ENCODE assay signal across 1 cellular context in the genomic region with DNA sequence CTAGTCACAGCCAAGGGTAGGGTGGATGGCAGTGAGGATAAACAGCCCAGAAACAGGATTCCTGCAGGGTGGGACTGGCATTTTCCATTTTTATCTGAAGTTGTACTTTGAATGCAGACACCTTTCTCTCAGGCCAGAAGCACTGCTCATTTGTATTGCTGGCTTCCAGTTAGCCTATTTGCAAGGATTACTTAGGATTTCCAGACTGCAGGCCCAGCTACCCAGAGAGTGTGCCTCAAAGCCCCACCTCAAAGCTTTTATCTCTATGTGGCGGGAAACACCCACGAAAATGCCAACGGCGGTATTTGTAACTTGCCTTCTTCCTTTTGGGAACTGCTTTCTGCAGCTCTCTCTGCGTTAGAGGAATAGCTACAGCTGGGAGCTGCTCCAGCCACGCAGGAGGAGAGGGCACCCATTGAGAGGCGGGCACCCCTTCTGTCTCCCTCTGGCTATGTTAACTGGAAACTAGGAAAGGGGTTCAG.
TF ChIP-seq lines count a peak whose summit lies in the region.

No MANE protein-coding gene starts in this region.

TF ChIP-seq in HepG2, 621 proteins besides CTCF, POLR2A, EP300 and RAD21 (continued from another document and continues in another):
- TF ChIP-seq, protein P1, sequence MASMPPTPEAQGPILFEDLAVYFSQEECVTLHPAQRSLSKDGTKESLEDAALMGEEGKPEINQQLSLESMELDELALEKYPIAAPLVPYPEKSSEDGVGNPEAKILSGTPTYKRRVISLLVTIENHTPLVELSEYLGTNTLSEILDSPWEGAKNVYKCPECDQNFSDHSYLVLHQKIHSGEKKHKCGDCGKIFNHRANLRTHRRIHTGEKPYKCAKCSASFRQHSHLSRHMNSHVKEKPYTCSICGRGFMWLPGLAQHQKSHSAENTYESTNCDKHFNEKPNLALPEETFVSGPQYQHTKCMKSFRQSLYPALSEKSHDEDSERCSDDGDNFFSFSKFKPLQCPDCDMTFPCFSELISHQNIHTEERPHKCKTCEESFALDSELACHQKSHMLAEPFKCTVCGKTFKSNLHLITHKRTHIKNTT (CRISPR knock-in tag; IDR thresholded peaks at IDR 0.05) = no peak
- no peak for TF ChIP-seq PRMT3 (CRISPR knock-in tag; IDR thresholded peaks at IDR 0.05; ENCODE audit: borderline replicate concordance, low read depth)
- TF ChIP-seq DPF2 (CRISPR knock-in tag; IDR thresholded peaks at IDR 0.05; ENCODE audit: borderline replicate concordance, low read depth) = no peak
- no peak for TF ChIP-seq ZNF12 (CRISPR knock-in tag; IDR thresholded peaks at IDR 0.05)
- 0 out of 2 replicates have a peak, but pooled peaks have one; percentile 42 for TF ChIP-seq ZNF276 (CRISPR knock-in tag; IDR thresholded peaks at IDR 0.05; ENCODE audit: low read depth)
- no peak for TF ChIP-seq GTF3A (CRISPR knock-in tag; conservative IDR thresholded peaks at IDR 0.05)
- TF ChIP-seq JUND (CRISPR knock-in tag; IDR thresholded peaks at IDR 0.05) = no peak
- TF ChIP-seq ZMYM2 (CRISPR knock-in tag; IDR thresholded peaks at IDR 0.05) = 0 out of 2 replicates have a peak, but pooled peaks have one; percentile 16
- TF ChIP-seq NONO (IDR thresholded peaks at IDR 0.05) = no peak
- TF ChIP-seq NONO (CRISPR knock-in tag; conservative IDR thresholded peaks at IDR 0.05) = no peak
- TF ChIP-seq ZNF343 (CRISPR knock-in tag; IDR thresholded peaks at IDR 0.05) = no peak
- TF ChIP-seq, protein P2, sequence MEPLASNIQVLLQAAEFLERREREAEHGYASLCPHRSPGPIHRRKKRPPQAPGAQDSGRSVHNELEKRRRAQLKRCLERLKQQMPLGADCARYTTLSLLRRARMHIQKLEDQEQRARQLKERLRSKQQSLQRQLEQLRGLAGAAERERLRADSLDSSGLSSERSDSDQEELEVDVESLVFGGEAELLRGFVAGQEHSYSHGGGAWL (CRISPR knock-in tag; IDR thresholded peaks at IDR 0.05) = no peak
- no peak for TF ChIP-seq IKZF5 (CRISPR knock-in tag; IDR thresholded peaks at IDR 0.05)
- no peak for TF ChIP-seq GATA4 (IDR thresholded peaks at IDR 0.05; ENCODE audit: borderline replicate concordance, low read depth)
- TF ChIP-seq ZNF280D (CRISPR knock-in tag; IDR thresholded peaks at IDR 0.05) = no peak
- no peak for TF ChIP-seq CBX1 (IDR thresholded peaks at IDR 0.05; ENCODE audit: low read depth)
- no peak for TF ChIP-seq NR1H2 (CRISPR knock-in tag; IDR thresholded peaks at IDR 0.05; ENCODE audit: borderline replicate concordance, low read depth)
- TF ChIP-seq ZNF790 (CRISPR knock-in tag; IDR thresholded peaks at IDR 0.05; ENCODE audit: borderline replicate concordance) = no peak
- no peak for TF ChIP-seq RARA (CRISPR knock-in tag; IDR thresholded peaks at IDR 0.05)
- no peak for TF ChIP-seq PAX8 (CRISPR knock-in tag; IDR thresholded peaks at IDR 0.05; ENCODE audit: borderline replicate concordance)
- no peak for TF ChIP-seq ZNF558 (CRISPR knock-in tag; IDR thresholded peaks at IDR 0.05; ENCODE audit: borderline replicate concordance)
- TF ChIP-seq, protein P3, sequence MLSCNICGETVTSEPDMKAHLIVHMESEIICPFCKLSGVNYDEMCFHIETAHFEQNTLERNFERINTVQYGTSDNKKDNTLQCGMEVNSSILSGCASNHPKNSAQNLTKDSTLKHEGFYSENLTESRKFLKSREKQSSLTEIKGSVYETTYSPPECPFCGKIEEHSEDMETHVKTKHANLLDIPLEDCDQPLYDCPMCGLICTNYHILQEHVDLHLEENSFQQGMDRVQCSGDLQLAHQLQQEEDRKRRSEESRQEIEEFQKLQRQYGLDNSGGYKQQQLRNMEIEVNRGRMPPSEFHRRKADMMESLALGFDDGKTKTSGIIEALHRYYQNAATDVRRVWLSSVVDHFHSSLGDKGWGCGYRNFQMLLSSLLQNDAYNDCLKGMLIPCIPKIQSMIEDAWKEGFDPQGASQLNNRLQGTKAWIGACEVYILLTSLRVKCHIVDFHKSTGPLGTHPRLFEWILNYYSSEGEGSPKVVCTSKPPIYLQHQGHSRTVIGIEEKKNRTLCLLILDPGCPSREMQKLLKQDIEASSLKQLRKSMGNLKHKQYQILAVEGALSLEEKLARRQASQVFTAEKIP (CRISPR knock-in tag; IDR thresholded peaks at IDR 0.05; ENCODE audit: borderline replicate concordance) = no peak
- TF ChIP-seq RBM22 (optimal IDR thresholded peaks at IDR 0.05; ENCODE audit: low read length) = peak; percentile 79
- no peak for TF ChIP-seq ZNF607 (CRISPR knock-in tag; IDR thresholded peaks at IDR 0.05; ENCODE audit: borderline replicate concordance)
- TF ChIP-seq ZNF580 (CRISPR knock-in tag; IDR thresholded peaks at IDR 0.05; ENCODE audit: borderline replicate concordance, low read depth) = 0 out of 2 replicates have a peak, but pooled peaks have one; percentile 12
- TF ChIP-seq RBFOX2 (IDR thresholded peaks at IDR 0.05; ENCODE audit: low read depth, low read length) = peak; percentile 20
- TF ChIP-seq, protein P4, sequence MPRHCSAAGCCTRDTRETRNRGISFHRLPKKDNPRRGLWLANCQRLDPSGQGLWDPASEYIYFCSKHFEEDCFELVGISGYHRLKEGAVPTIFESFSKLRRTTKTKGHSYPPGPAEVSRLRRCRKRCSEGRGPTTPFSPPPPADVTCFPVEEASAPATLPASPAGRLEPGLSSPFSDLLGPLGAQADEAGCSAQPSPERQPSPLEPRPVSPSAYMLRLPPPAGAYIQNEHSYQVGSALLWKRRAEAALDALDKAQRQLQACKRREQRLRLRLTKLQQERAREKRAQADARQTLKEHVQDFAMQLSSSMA (CRISPR knock-in tag; IDR thresholded peaks at IDR 0.05) = no peak
- no peak for TF ChIP-seq EHMT2 (IDR thresholded peaks at IDR 0.05; ENCODE audit: borderline replicate concordance, low read depth, low read length)
- TF ChIP-seq SIX4 (CRISPR knock-in tag; IDR thresholded peaks at IDR 0.05) = no peak
- TF ChIP-seq FOXA3 (CRISPR knock-in tag; IDR thresholded peaks at IDR 0.05) = no peak
- no peak for TF ChIP-seq KLF6 (CRISPR knock-in tag; IDR thresholded peaks at IDR 0.05)
- TF ChIP-seq ZNF83 (CRISPR knock-in tag; IDR thresholded peaks at IDR 0.05; ENCODE audit: borderline replicate concordance) = no peak
- TF ChIP-seq ZFY (CRISPR knock-in tag; IDR thresholded peaks at IDR 0.05) = peak; percentile 25; the same call in 1 of the 2 replicates
- TF ChIP-seq GABPA (IDR thresholded peaks at IDR 0.05; ENCODE audit: low read depth, low read length) = no peak
- no peak for TF ChIP-seq GABPA (CRISPR knock-in tag; IDR thresholded peaks at IDR 0.05; ENCODE audit: low read depth)
- TF ChIP-seq, protein P5, sequence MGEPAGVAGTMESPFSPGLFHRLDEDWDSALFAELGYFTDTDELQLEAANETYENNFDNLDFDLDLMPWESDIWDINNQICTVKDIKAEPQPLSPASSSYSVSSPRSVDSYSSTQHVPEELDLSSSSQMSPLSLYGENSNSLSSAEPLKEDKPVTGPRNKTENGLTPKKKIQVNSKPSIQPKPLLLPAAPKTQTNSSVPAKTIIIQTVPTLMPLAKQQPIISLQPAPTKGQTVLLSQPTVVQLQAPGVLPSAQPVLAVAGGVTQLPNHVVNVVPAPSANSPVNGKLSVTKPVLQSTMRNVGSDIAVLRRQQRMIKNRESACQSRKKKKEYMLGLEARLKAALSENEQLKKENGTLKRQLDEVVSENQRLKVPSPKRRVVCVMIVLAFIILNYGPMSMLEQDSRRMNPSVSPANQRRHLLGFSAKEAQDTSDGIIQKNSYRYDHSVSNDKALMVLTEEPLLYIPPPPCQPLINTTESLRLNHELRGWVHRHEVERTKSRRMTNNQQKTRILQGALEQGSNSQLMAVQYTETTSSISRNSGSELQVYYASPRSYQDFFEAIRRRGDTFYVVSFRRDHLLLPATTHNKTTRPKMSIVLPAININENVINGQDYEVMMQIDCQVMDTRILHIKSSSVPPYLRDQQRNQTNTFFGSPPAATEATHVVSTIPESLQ (CRISPR knock-in tag; conservative IDR thresholded peaks at IDR 0.05) = no peak
- no peak for TF ChIP-seq HNRNPLL (IDR thresholded peaks at IDR 0.05; ENCODE audit: low read depth, low read length, poor library complexity, severe bottlenecking)
- TF ChIP-seq SRF (IDR thresholded peaks at IDR 0.05; ENCODE audit: low read depth, low read length) = no peak
- no peak for TF ChIP-seq ZBTB7A (CRISPR knock-in tag; IDR thresholded peaks at IDR 0.05)
- TF ChIP-seq GPN1 (CRISPR knock-in tag; IDR thresholded peaks at IDR 0.05; ENCODE audit: borderline replicate concordance) = no peak
- TF ChIP-seq ZNF124 (CRISPR knock-in tag; IDR thresholded peaks at IDR 0.05) = 0 out of 2 replicates have a peak, but pooled peaks have one; percentile 11
- TF ChIP-seq PAWR (CRISPR knock-in tag; IDR thresholded peaks at IDR 0.05; ENCODE audit: borderline replicate concordance) = no peak
- no peak for TF ChIP-seq YEATS2 (CRISPR knock-in tag; IDR thresholded peaks at IDR 0.05; ENCODE audit: borderline replicate concordance)
- no peak for TF ChIP-seq ZNF841 (CRISPR knock-in tag; IDR thresholded peaks at IDR 0.05; ENCODE audit: borderline replicate concordance)
- no peak for TF ChIP-seq ZNF660 (CRISPR knock-in tag; IDR thresholded peaks at IDR 0.05; ENCODE audit: borderline replicate concordance, low read depth)
- TF ChIP-seq ZNF382 (CRISPR knock-in tag; IDR thresholded peaks at IDR 0.05; ENCODE audit: borderline replicate concordance) = no peak
- no peak for TF ChIP-seq EEA1 (CRISPR knock-in tag; IDR thresholded peaks at IDR 0.05; ENCODE audit: borderline replicate concordance)
- TF ChIP-seq ZNF296 (CRISPR knock-in tag; conservative IDR thresholded peaks at IDR 0.05) = no peak
- TF ChIP-seq UBTF (CRISPR knock-in tag; IDR thresholded peaks at IDR 0.05) = peak; percentile 3; the same call in 1 of the 2 replicates
- peak; percentile 44; the same call in 1 of the 2 replicates for TF ChIP-seq MAX (IDR thresholded peaks at IDR 0.05)
- 0 out of 2 replicates have a peak, but pooled peaks have one; percentile 0 for TF ChIP-seq TAF1 (CRISPR knock-in tag; IDR thresholded peaks at IDR 0.05)
- no peak for TF ChIP-seq CREB1 (IDR thresholded peaks at IDR 0.05)
- 0 out of 2 replicates have a peak, but pooled peaks have one; percentile 1 for TF ChIP-seq CREB1 (CRISPR knock-in tag; IDR thresholded peaks at IDR 0.05)
